ENCODE assay signal across 22 cellular contexts in genomic region chrX:28178206-28178605, GRCh38.
"Had no signal": no experiment of that assay in that cellular context is flagged by ENCODE, and none has a peak within 500 bp of the region (broad histone marks: within the 10 kb centered on the region; RNA-seq: fewer than 3 reads in every experiment).

No MANE protein-coding gene starts in this region.

- DNase-seq: stimulated activated CD4-positive, alpha-beta T cell treated with anti-CD3 and anti-CD28 coated beads, Interleukin-2, amount 100 ng/mL, for 48 hours; stimulated activated CD4-positive, alpha-beta T cell treated with anti-CD3 and anti-CD28 coated beads, Interleukin-4, amount 100 ng/mL, for 1 hour; stimulated activated CD4-positive, alpha-beta T cell treated with anti-CD3 and anti-CD28 coated beads, Interleukin-4, amount 100 ng/mL, for 24 hours; stimulated activated CD4-positive, alpha-beta T cell treated with anti-CD3 and anti-CD28 coated beads, Interleukin-4, amount 100 ng/mL, for 4 hours; stimulated activated CD8-positive, alpha-beta memory T cell treated with anti-CD3 and anti-CD28 coated beads, Interleukin-4, amount 100 ng/mL, for 48 hours; stimulated activated naive B cell treated with anti-CD40 and anti-IgM and Interleukin-4, amounts not matched to agents 10 μg/mL and 1 μg/mL and 100 μg/mL, for 72 hours; stimulated activated naive CD4-positive, alpha-beta T cell; stimulated activated naive CD4-positive, alpha-beta T cell treated with Interleukin-2 at 50 U/mL for 16 hours; stimulated activated naive CD8-positive, alpha-beta T cell treated with anti-CD3 and anti-CD28 coated beads, Interleukin-15, amount 100 ng/mL, for 72 hours; stimulated activated naive CD8-positive, alpha-beta T cell treated with anti-CD3 and anti-CD28 coated beads, Interleukin-15, Interleukin-2, amounts not matched to agents 100 U/mL and 50 U/mL, for 24 hours; stomach; substantia nigra; testis; thyroid gland; tibial artery; transverse colon; trophoblast cell; upper lobe of left lung; upper lobe of right lung; uterus had no signal

- ATAC-seq: stimulated activated effector memory CD8-positive, alpha-beta T cell treated with anti-CD3 and anti-CD28 coated beads, Interleukin-12 subunit alpha, Interleukin-12 subunit beta, amount 100 ng/mL, for 72 hours; stimulated activated memory B cell treated with anti-CD40 and anti-IgM and Interleukin-4, amounts not matched to agents 10 μg/mL and 1 μg/mL and 100 μg/mL, for 72 hours; stimulated activated naive B cell treated with anti-CD40 and anti-IgM and Interleukin-4, amounts not matched to agents 10 μg/mL and 1 μg/mL and 100 μg/mL, for 72 hours; stimulated activated naive CD8-positive, alpha-beta T cell treated with anti-CD3 and anti-CD28 coated beads, Interleukin-15, amount 100 ng/mL, for 72 hours; stimulated activated naive CD8-positive, alpha-beta T cell treated with anti-CD3 and anti-CD28 coated beads, Interleukin-15, Interleukin-2, amounts not matched to agents 100 U/mL and 50 U/mL, for 24 hours; upper lobe of right lung had no signal
